17 cellular contexts compared by ENCODE assay signal in genomic region chr5:150422075-150422474, GRCh38.
"Had no signal": no experiment of that assay in that cellular context is flagged by ENCODE, and none has a peak within 500 bp of the region (broad histone marks: within the 10 kb centered on the region; RNA-seq: fewer than 3 reads in every experiment).

No MANE protein-coding gene starts in this region.

- H3K36me3 ChIP-seq: esophagus squamous epithelium, suprapubic skin had no signal

- H3K4me3 ChIP-seq: esophagus squamous epithelium, suprapubic skin had no signal

- DNase-seq: activated CD4-positive, alpha-beta T cell treated with anti-CD3 and anti-CD28 coated beads, Interleukin-2, amount 50 U/mL, for 4 hours; activated CD4-positive, CD25-positive, alpha-beta regulatory T cell treated with anti-CD3 and anti-CD28 coated beads, Interleukin-2, amount 50 U/mL, for 72 hours; activated effector memory CD4-positive, alpha-beta T cell treated with anti-CD3 and anti-CD28 coated beads, Interleukin-2, amount 50 U/mL, for 16 hours; activated T-cell treated with anti-CD3 and anti-CD28 coated beads, Interleukin-2, amount 50 U/mL, for 72 hours; amniotic stem cell; effector CD8-positive, alpha-beta T cell; esophagus squamous epithelium; left cardiac atrium; stimulated activated CD4-positive, alpha-beta T cell treated with anti-CD3 and anti-CD28 coated beads, Interleukin-12 subunit alpha, Interleukin-12 subunit beta, amount 100 ng/mL, for 4 hours; stimulated activated CD4-positive, alpha-beta T cell treated with anti-CD3 and anti-CD28 coated beads, Interleukin-1b, Interleukin-23, amount 100 ng/mL, for 48 hours; stimulated activated CD8-positive, alpha-beta memory T cell treated with anti-CD3 and anti-CD28 coated beads, Interleukin-4, amount 100 ng/mL, for 48 hours; T1000; trophoblast cell had no signal

- H3K27ac ChIP-seq: esophagus squamous epithelium, suprapubic skin had no signal

- H3K36me3 Mint-ChIP-seq: activated naive CD4-positive, alpha-beta T cell treated with anti-CD3 and anti-CD28 coated beads, Interleukin-2, amount 50 U/mL, for 72 hours; natural killer cell treated with Interleukin-12 subunit alpha and Interleukin-12 subunit beta and Interleukin-15 and Interleukin-18, amount 100 ng/mL, for 72 hours had no signal

- H3K27ac Mint-ChIP-seq: activated naive CD4-positive, alpha-beta T cell treated with anti-CD3 and anti-CD28 coated beads, Interleukin-2, amount 50 U/mL, for 72 hours; activated T-cell treated with anti-CD3 and anti-CD28 coated beads, Interleukin-2, amount 50 U/mL, for 72 hours; natural killer cell treated with Interleukin-12 subunit alpha and Interleukin-12 subunit beta and Interleukin-15 and Interleukin-18, amount 100 ng/mL, for 72 hours; stimulated activated naive CD8-positive, alpha-beta T cell treated with anti-CD3 and anti-CD28 coated beads, Interleukin-15, Interleukin-2, amounts not matched to agents 100 ng/mL and 50 ng/mL, for 24 hours had no signal

- H3K27me3 Mint-ChIP-seq: natural killer cell treated with Interleukin-12 subunit alpha and Interleukin-12 subunit beta and Interleukin-15 and Interleukin-18, amount 100 ng/mL, for 72 hours; stimulated activated naive CD8-positive, alpha-beta T cell treated with anti-CD3 and anti-CD28 coated beads, Interleukin-15, Interleukin-2, amounts not matched to agents 100 ng/mL and 50 ng/mL, for 24 hours had no signal

- H3K9me3 ChIP-seq: esophagus squamous epithelium, suprapubic skin had no signal

- ATAC-seq: activated naive CD4-positive, alpha-beta T cell treated with anti-CD3 and anti-CD28 coated beads, Interleukin-2, amount 50 U/mL, for 72 hours; activated T-cell treated with anti-CD3 and anti-CD28 coated beads, Interleukin-2, amount 50 U/mL, for 72 hours; left cardiac atrium; natural killer cell treated with Interleukin-12 subunit alpha and Interleukin-12 subunit beta and Interleukin-15 and Interleukin-18, amount 100 ng/mL, for 72 hours had no signal

- H3K9me3 Mint-ChIP-seq: activated naive CD4-positive, alpha-beta T cell treated with anti-CD3 and anti-CD28 coated beads, Interleukin-2, amount 50 U/mL, for 72 hours; activated T-cell treated with anti-CD3 and anti-CD28 coated beads, Interleukin-2, amount 50 U/mL, for 72 hours; natural killer cell treated with Interleukin-12 subunit alpha and Interleukin-12 subunit beta and Interleukin-15 and Interleukin-18, amount 100 ng/mL, for 72 hours; stimulated activated naive CD8-positive, alpha-beta T cell treated with anti-CD3 and anti-CD28 coated beads, Interleukin-15, Interleukin-2, amounts not matched to agents 100 ng/mL and 50 ng/mL, for 24 hours had no signal

- H3K4me3 Mint-ChIP-seq: activated T-cell treated with anti-CD3 and anti-CD28 coated beads, Interleukin-2, amount 50 U/mL, for 72 hours; natural killer cell treated with Interleukin-12 subunit alpha and Interleukin-12 subunit beta and Interleukin-15 and Interleukin-18, amount 100 ng/mL, for 72 hours; stimulated activated naive CD8-positive, alpha-beta T cell treated with anti-CD3 and anti-CD28 coated beads, Interleukin-15, Interleukin-2, amounts not matched to agents 100 ng/mL and 50 ng/mL, for 24 hours had no signal

- H3K4me1 ChIP-seq: esophagus squamous epithelium, suprapubic skin had no signal

- H3K27me3 ChIP-seq: esophagus squamous epithelium, suprapubic skin had no signal
